1 cellular context compared by ENCODE assay signal in genomic region chr6:41655706-41656668, GRCh38.
TF ChIP-seq lines count a peak whose summit lies in the region.

No MANE protein-coding gene starts in this region.

TF ChIP-seq in HepG2, 621 proteins besides CTCF, POLR2A, EP300 and RAD21:
- TF ChIP-seq ZNF34 (CRISPR knock-in tag; IDR thresholded peaks at IDR 0.05; ENCODE audit: borderline replicate concordance): no peak
- no peak for TF ChIP-seq FOXO1 (CRISPR knock-in tag; IDR thresholded peaks at IDR 0.05)
- TF ChIP-seq ZNF687 (CRISPR knock-in tag; IDR thresholded peaks at IDR 0.05): peak; percentile 32; the same call in 1 of the 2 replicates
- TF ChIP-seq ZNF646 (CRISPR knock-in tag; IDR thresholded peaks at IDR 0.05): peak; percentile 90
- TF ChIP-seq ZBTB38 (CRISPR knock-in tag; IDR thresholded peaks at IDR 0.05): 0 out of 2 replicates have a peak, but pooled peaks have one; percentile 31
- TF ChIP-seq ZNF292 (CRISPR knock-in tag; IDR thresholded peaks at IDR 0.05; ENCODE audit: borderline replicate concordance, low read depth): 0 out of 2 replicates have a peak, but pooled peaks have one; percentile 32
- no peak for TF ChIP-seq MED8 (CRISPR knock-in tag; IDR thresholded peaks at IDR 0.05; ENCODE audit: insufficient replicate concordance)
- no peak for TF ChIP-seq THAP7 (CRISPR knock-in tag; IDR thresholded peaks at IDR 0.05)
- TF ChIP-seq NONO (IDR thresholded peaks at IDR 0.05): peak; percentile 75; the same call in 1 of the 2 replicates
- no peak for TF ChIP-seq NONO (CRISPR knock-in tag; conservative IDR thresholded peaks at IDR 0.05)
- TF ChIP-seq ZSCAN25 (CRISPR knock-in tag; IDR thresholded peaks at IDR 0.05): peak; percentile 82
- 0 out of 2 replicates have a peak, but pooled peaks have one; percentile 53 for TF ChIP-seq ZBTB4 (CRISPR knock-in tag; IDR thresholded peaks at IDR 0.05; ENCODE audit: borderline replicate concordance)
- 0 out of 2 replicates have a peak, but pooled peaks have one; percentile 36 for TF ChIP-seq TBX2 (CRISPR knock-in tag; IDR thresholded peaks at IDR 0.05; ENCODE audit: borderline replicate concordance)
- 0 out of 2 replicates have a peak, but pooled peaks have one; percentile 26 for TF ChIP-seq NRL (CRISPR knock-in tag; IDR thresholded peaks at IDR 0.05; ENCODE audit: borderline replicate concordance)
- TF ChIP-seq SALL1 (CRISPR knock-in tag; IDR thresholded peaks at IDR 0.05): 0 out of 2 replicates have a peak, but pooled peaks have one; percentile 4
- TF ChIP-seq ZNF274 (CRISPR knock-in tag; IDR thresholded peaks at IDR 0.05): 0 out of 2 replicates have a peak, but pooled peaks have one; percentile 44
- TF ChIP-seq SCMH1 (CRISPR knock-in tag; IDR thresholded peaks at IDR 0.05; ENCODE audit: borderline replicate concordance): no peak
- no peak for TF ChIP-seq SIN3A (IDR thresholded peaks at IDR 0.05; ENCODE audit: borderline replicate concordance, low read depth, low read length)
- TF ChIP-seq TEAD3 (CRISPR knock-in tag; optimal IDR thresholded peaks at IDR 0.05; ENCODE audit: borderline replicate concordance): peak; percentile 18
- 0 out of 2 replicates have a peak, but pooled peaks have one; percentile 31 for TF ChIP-seq TRIM22 (IDR thresholded peaks at IDR 0.05)
- peak; percentile 41; the same call in 1 of the 2 replicates for TF ChIP-seq ZFP91 (CRISPR knock-in tag; IDR thresholded peaks at IDR 0.05; ENCODE audit: borderline replicate concordance)
- TF ChIP-seq DZIP1 (CRISPR knock-in tag; IDR thresholded peaks at IDR 0.05): peak; percentile 50; the same call in 1 of the 2 replicates
